Comparison of ENCODE assay signal across 1 cellular context in genomic region chr1:110781525-110781924, GRCh38.
TF ChIP-seq lines count a peak whose summit lies in the region.

No MANE protein-coding gene starts in this region.

TF ChIP-seq in HepG2, 621 proteins besides CTCF, POLR2A, EP300 and RAD21:
- no peak for TF ChIP-seq ZNF770 (CRISPR knock-in tag; IDR thresholded peaks at IDR 0.05)
- TF ChIP-seq MAFF (IDR thresholded peaks at IDR 0.05; ENCODE audit: low read depth, low read length): peak; percentile 35; the same call in 1 of the 2 replicates
- peak; percentile 43 to 62; a peak in 3 of 4 replicates for TF ChIP-seq MAFK (conservative IDR thresholded peaks at IDR 0.05 in 1 of 2, IDR thresholded peaks at IDR 0.05 in 1 of 2; ENCODE audit: low read length in 2 of 2)
